1 cellular context compared by ENCODE assay signal in genomic region chr21:33308586-33309490, GRCh38.
TF ChIP-seq lines count a peak whose summit lies in the region.

No MANE protein-coding gene starts in this region.

TF ChIP-seq in K562, 482 proteins besides CTCF, POLR2A, EP300 and RAD21 (continued from another document and continues in another):
- TF ChIP-seq VEZF1 (CRISPR knock-in tag; IDR thresholded peaks at IDR 0.05) = no peak
- peak; percentile 91 for TF ChIP-seq ZNF764 (CRISPR knock-in tag; IDR thresholded peaks at IDR 0.05; ENCODE audit: low read depth)
- TF ChIP-seq ZBTB43 (CRISPR knock-in tag; IDR thresholded peaks at IDR 0.05) = 0 out of 2 replicates have a peak, but pooled peaks have one; percentile 22
- TF ChIP-seq, protein P1, sequence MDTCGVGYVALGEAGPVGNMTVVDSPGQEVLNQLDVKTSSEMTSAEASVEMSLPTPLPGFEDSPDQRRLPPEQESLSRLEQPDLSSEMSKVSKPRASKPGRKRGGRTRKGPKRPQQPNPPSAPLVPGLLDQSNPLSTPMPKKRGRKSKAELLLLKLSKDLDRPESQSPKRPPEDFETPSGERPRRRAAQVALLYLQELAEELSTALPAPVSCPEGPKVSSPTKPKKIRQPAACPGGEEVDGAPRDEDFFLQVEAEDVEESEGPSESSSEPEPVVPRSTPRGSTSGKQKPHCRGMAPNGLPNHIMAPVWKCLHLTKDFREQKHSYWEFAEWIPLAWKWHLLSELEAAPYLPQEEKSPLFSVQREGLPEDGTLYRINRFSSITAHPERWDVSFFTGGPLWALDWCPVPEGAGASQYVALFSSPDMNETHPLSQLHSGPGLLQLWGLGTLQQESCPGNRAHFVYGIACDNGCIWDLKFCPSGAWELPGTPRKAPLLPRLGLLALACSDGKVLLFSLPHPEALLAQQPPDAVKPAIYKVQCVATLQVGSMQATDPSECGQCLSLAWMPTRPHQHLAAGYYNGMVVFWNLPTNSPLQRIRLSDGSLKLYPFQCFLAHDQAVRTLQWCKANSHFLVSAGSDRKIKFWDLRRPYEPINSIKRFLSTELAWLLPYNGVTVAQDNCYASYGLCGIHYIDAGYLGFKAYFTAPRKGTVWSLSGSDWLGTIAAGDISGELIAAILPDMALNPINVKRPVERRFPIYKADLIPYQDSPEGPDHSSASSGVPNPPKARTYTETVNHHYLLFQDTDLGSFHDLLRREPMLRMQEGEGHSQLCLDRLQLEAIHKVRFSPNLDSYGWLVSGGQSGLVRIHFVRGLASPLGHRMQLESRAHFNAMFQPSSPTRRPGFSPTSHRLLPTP (IDR thresholded peaks at IDR 0.05; ENCODE audit: borderline replicate concordance, extremely low read depth, insufficient read length) = no peak
- peak; percentile 83 for TF ChIP-seq CBFA2T3 (IDR thresholded peaks at IDR 0.05)
- peak; percentile 60; the same call in 1 of the 2 replicates for TF ChIP-seq SMARCA4 (IDR thresholded peaks at IDR 0.05)
- TF ChIP-seq HMBOX1 (IDR thresholded peaks at IDR 0.05) = no peak
- TF ChIP-seq, protein P2, sequence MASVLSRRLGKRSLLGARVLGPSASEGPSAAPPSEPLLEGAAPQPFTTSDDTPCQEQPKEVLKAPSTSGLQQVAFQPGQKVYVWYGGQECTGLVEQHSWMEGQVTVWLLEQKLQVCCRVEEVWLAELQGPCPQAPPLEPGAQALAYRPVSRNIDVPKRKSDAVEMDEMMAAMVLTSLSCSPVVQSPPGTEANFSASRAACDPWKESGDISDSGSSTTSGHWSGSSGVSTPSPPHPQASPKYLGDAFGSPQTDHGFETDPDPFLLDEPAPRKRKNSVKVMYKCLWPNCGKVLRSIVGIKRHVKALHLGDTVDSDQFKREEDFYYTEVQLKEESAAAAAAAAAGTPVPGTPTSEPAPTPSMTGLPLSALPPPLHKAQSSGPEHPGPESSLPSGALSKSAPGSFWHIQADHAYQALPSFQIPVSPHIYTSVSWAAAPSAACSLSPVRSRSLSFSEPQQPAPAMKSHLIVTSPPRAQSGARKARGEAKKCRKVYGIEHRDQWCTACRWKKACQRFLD (CRISPR knock-in tag; IDR thresholded peaks at IDR 0.05) = 0 out of 2 replicates have a peak, but pooled peaks have one; percentile 19
- TF ChIP-seq PTTG1 (tag; IDR thresholded peaks at IDR 0.05; ENCODE audit: low read depth) = no peak
- no peak for TF ChIP-seq PHF8 (IDR thresholded peaks at IDR 0.05; ENCODE audit: borderline replicate concordance, low read length)
- no peak for TF ChIP-seq CHD4 (IDR thresholded peaks at IDR 0.05; ENCODE audit: insufficient read depth, insufficient replicate concordance, low read depth, low read length, poor library complexity, severe bottlenecking)
- TF ChIP-seq CBFA2T2 (conservative IDR thresholded peaks at IDR 0.05) = peak; percentile 79
- TF ChIP-seq BRD4 (IDR thresholded peaks at IDR 0.05) = no peak
- TF ChIP-seq, protein P3, sequence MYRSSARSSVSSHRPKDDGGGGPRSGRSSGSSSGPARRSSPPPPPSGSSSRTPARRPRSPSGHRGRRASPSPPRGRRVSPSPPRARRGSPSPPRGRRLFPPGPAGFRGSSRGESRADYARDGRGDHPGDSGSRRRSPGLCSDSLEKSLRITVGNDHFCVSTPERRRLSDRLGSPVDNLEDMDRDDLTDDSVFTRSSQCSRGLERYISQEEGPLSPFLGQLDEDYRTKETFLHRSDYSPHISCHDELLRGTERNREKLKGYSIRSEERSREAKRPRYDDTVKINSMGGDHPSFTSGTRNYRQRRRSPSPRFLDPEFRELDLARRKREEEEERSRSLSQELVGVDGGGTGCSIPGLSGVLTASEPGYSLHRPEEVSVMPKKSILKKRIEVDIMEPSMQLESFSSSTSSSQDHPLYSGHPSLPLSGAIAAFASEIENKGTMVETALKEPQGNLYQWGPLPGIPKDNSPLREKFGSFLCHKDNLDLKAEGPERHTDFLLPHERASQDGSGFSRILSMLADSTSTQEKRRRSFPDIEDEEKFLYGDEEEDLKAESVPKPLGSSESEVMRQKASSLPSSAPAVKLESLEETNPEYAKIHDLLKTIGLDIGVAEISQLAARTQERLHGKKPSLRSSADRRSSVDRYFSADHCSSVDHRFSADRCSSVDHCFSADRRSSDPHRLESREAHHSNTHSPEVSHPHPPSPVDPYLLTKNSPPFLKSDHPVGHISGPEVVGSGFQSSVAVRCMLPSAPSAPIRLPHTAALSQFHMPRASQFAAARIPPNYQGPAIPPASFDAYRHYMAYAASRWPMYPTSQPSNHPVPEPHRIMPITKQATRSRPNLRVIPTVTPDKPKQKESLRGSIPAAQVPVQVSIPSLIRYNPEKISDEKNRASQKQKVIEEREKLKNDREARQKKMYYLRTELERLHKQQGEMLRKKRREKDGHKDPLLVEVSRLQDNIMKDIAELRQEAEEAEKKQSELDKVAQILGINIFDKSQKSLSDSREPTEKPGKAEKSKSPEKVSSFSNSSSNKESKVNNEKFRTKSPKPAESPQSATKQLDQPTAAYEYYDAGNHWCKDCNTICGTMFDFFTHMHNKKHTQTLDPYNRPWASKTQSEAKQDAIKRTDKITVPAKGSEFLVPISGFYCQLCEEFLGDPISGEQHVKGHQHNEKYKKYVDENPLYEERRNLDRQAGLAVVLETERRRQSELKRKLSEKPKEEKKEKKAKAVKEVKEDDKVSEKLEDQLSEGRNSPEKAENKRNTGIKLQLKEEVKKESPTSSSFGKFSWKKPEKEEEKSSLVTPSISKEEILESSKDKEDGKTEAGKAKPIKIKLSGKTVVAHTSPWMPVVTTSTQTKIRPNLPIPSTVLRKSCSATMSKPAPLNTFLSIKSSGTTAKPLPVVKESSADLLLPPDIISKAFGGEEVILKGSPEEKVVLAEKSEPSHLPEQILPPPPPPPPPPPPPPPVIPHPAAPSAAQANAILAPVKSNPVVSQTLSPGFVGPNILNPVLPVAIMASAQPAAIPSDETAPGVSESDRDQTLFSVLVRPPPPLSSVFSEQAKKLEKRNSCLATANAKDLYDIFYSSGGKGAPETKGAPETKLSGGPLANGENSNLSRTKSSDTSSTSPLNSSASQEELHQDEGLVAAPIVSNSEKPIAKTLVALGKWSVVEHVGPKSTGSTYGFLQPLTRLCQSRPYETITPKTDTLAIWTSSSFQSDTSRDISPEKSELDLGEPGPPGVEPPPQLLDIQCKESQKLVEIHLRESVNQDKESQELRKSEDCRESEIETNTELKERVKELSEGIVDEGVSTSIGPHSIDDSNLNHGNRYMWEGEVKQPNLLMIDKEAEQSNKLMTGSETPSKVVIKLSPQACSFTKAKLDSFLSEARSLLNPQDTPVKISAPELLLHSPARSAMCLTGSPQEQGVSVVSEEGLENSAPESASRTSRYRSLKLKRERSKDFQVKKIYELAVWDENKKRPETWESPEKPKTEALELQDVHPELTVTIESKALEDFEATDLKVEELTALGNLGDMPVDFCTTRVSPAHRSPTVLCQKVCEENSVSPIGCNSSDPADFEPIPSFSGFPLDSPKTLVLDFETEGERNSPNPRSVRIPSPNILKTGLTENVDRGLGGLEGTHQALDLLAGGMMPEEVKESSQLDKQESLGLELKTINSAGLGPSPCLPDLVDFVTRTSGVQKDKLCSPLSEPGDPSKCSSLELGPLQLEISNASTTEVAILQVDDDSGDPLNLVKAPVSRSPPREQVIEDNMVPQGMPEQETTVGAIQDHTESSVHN (IDR thresholded peaks at IDR 0.05; ENCODE audit: borderline replicate concordance in 1 of 2, low read depth in 1 of 2) = peak in 1 of 2 experiments; percentile 66; a peak in 1 of 4 replicates
- TF ChIP-seq, protein P4, sequence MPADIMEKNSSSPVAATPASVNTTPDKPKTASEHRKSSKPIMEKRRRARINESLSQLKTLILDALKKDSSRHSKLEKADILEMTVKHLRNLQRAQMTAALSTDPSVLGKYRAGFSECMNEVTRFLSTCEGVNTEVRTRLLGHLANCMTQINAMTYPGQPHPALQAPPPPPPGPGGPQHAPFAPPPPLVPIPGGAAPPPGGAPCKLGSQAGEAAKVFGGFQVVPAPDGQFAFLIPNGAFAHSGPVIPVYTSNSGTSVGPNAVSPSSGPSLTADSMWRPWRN (IDR thresholded peaks at IDR 0.05; ENCODE audit: low read depth) = 0 out of 2 replicates have a peak, but pooled peaks have one; percentile 33
- peak; percentile 28; the same call in 1 of the 2 replicates for TF ChIP-seq FOXM1 (IDR thresholded peaks at IDR 0.05; ENCODE audit: low read depth)
- no peak for TF ChIP-seq FOXM1 (CRISPR knock-in tag; IDR thresholded peaks at IDR 0.05; ENCODE audit: low read depth)
- TF ChIP-seq ZNF766 (CRISPR knock-in tag; conservative IDR thresholded peaks at IDR 0.05) = peak; percentile 75
- TF ChIP-seq RCOR1 (IDR thresholded peaks at IDR 0.05; ENCODE audit: borderline replicate concordance in 1 of 2, low read depth in 2 of 2, low read length in 2 of 2) = peak in 1 of 2 experiments; percentile 73; a peak in 2 of 4 replicates
- peak; percentile 69 for TF ChIP-seq TAL1 (IDR thresholded peaks at IDR 0.05)
- peak; percentile 27; the same call in 1 of the 2 replicates for TF ChIP-seq NCOR1 (IDR thresholded peaks at IDR 0.05)
- TF ChIP-seq ATF7 (IDR thresholded peaks at IDR 0.05) = 0 out of 2 replicates have a peak, but pooled peaks have one; percentile 19
- peak; percentile 53; the same call in 1 of the 2 replicates for TF ChIP-seq HDAC2 (IDR thresholded peaks at IDR 0.05)
- TF ChIP-seq SRSF9 (IDR thresholded peaks at IDR 0.05; ENCODE audit: borderline replicate concordance, low read depth, low read length) = no peak
- peak in 1 of 2 experiments; percentile 62; a peak in 1 of 4 replicates for TF ChIP-seq ZNF639 (CRISPR knock-in tag; conservative IDR thresholded peaks at IDR 0.05 in 1 of 2, IDR thresholded peaks at IDR 0.05 in 1 of 2)
- TF ChIP-seq, protein P5, sequence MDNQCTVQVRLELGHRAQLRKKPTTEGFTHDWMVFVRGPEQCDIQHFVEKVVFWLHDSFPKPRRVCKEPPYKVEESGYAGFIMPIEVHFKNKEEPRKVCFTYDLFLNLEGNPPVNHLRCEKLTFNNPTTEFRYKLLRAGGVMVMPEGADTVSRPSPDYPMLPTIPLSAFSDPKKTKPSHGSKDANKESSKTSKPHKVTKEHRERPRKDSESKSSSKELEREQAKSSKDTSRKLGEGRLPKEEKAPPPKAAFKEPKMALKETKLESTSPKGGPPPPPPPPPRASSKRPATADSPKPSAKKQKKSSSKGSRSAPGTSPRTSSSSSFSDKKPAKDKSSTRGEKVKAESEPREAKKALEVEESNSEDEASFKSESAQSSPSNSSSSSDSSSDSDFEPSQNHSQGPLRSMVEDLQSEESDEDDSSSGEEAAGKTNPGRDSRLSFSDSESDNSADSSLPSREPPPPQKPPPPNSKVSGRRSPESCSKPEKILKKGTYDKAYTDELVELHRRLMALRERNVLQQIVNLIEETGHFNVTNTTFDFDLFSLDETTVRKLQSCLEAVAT (IDR thresholded peaks at IDR 0.05) = peak in 1 of 2 experiments; percentile 56; a peak in 1 of 4 replicates
- peak; percentile 88 for TF ChIP-seq NFIC (IDR thresholded peaks at IDR 0.05)
- TF ChIP-seq TEAD4 (IDR thresholded peaks at IDR 0.05; ENCODE audit: low read length) = peak; percentile 74; the same call in 1 of the 2 replicates
- TF ChIP-seq TEAD4 (CRISPR knock-in tag; IDR thresholded peaks at IDR 0.05; ENCODE audit: borderline replicate concordance) = no peak
- peak; percentile 67 to 84 for TF ChIP-seq FOXK2 (conservative IDR thresholded peaks at IDR 0.05 in 1 of 2, IDR thresholded peaks at IDR 0.05 in 1 of 2; ENCODE audit: low read depth in 2 of 2)
- peak; percentile 40; the same call in 1 of the 2 replicates for TF ChIP-seq MTA2 (IDR thresholded peaks at IDR 0.05; ENCODE audit: low read depth)
- TF ChIP-seq BHLHE40 (IDR thresholded peaks at IDR 0.05; ENCODE audit: low read length) = peak; percentile 90
- TF ChIP-seq DEAF1 (CRISPR knock-in tag; IDR thresholded peaks at IDR 0.05) = 0 out of 2 replicates have a peak, but pooled peaks have one; percentile 15
